1 cellular context compared by ENCODE assay signal in the genomic region with DNA sequence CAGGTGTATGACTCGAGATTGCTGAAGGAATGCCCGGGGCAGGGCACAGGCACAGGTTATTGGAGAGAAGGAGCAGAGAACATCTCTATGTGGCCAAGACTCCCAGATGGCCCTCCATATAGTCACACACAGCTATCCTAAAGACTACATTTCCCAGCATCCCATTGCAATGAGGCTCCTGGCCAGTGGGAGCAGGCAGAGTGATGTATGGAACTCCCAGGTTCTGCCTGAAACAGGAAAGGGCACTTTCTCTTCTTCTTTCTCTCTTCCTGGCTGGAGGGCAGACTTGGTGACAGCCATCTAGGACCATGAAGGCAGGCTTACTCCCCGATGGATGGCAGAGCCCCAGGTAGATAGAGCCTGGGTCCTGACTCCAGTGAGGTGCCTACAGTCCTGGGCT.
TF ChIP-seq lines count a peak whose summit lies in the region.

No MANE protein-coding gene starts in this region.

TF ChIP-seq in endothelial cell of umbilical vein, 7 proteins besides CTCF, POLR2A, EP300 and RAD21:
- TF ChIP-seq FOS (IDR thresholded peaks at IDR 0.05; ENCODE audit: borderline replicate concordance, insufficient read depth, low read length) (no peak), EZH2 (IDR thresholded peaks at IDR 0.05; ENCODE audit: borderline replicate concordance, low read depth, low read length, severe bottlenecking) (no peak), JUN (IDR thresholded peaks at IDR 0.05; ENCODE audit: borderline replicate concordance, insufficient read depth, insufficient read length, low read depth) (no peak)
